35 cellular contexts compared by ENCODE assay signal in genomic region chr5:170787216-170787615, GRCh38. TPM values are rescaled to one million over a fixed set of nuclear protein-coding genes. Genes with fewer than 3 reads are reported as not detected.
"Had no signal": no experiment of that assay in that cellular context is flagged by ENCODE, and none has a peak within 500 bp of the region (broad histone marks: within the 10 kb centered on the region; RNA-seq: fewer than 3 reads in every experiment).

No MANE protein-coding gene starts in this region.

- H3K4me1 Mint-ChIP-seq: activated B cell treated with CpG ODN at 0.5 μM for 24 hours; activated T-helper 17 cell treated with anti-CD3 and anti-CD28 coated beads, Interleukin-2, amount 50 U/mL, for 72 hours; T-cell had no signal

- H3K27ac Mint-ChIP-seq: activated B cell treated with CpG ODN at 0.5 μM for 24 hours; activated CD8-positive, alpha-beta T cell treated with anti-CD3 and anti-CD28 coated beads for 36 hours; activated naive CD8-positive, alpha-beta T cell; activated T-helper 17 cell treated with anti-CD3 and anti-CD28 coated beads, Interleukin-2, amount 50 U/mL, for 72 hours; T-cell; T-helper 1 cell treated with Interleukin-12 subunit alpha and Interleukin-12 subunit beta and Interleukin-4 antibody, amounts not matched to agents 30 μg/mL and 1 μg/mL, for 36 hours had no signal

- H3K27me3 ChIP-seq: brain microvascular endothelial cell, colonic mucosa, esophagus squamous epithelium, gastroesophageal sphincter had no signal

- H3K4me3 Mint-ChIP-seq: activated B cell treated with CpG ODN at 0.5 μM for 24 hours; activated CD8-positive, alpha-beta T cell treated with anti-CD3 and anti-CD28 coated beads for 36 hours; activated naive CD8-positive, alpha-beta T cell; activated T-cell treated with anti-CD3 and anti-CD28 coated beads, Interleukin-2, amount 50 U/mL, for 4 hours; activated T-helper 17 cell treated with anti-CD3 and anti-CD28 coated beads, Interleukin-2, amount 50 U/mL, for 72 hours; T-cell; T-helper 1 cell treated with Interleukin-12 subunit alpha and Interleukin-12 subunit beta and Interleukin-4 antibody, amounts not matched to agents 30 μg/mL and 1 μg/mL, for 36 hours had no signal

- H3K4me1 ChIP-seq: colonic mucosa, gastroesophageal sphincter had no signal

- FAIRE-seq: astrocyte, endometrium, endothelial cell of umbilical vein had no signal

- H3K27me3 Mint-ChIP-seq: activated CD8-positive, alpha-beta T cell treated with anti-CD3 and anti-CD28 coated beads for 36 hours had no signal

- H3K27ac ChIP-seq: brain microvascular endothelial cell, colonic mucosa, epithelial cell of prostate, esophagus squamous epithelium, gastroesophageal sphincter, WERI-Rb-1 had no signal

- H3K36me3 ChIP-seq: brain microvascular endothelial cell, colonic mucosa, esophagus squamous epithelium, gastroesophageal sphincter, WERI-Rb-1 had no signal

- DNase-seq: activated B cell treated with CpG ODN at 0.5 μM for 24 hours; activated CD4-positive, alpha-beta T cell treated with anti-CD3 and anti-CD28 coated beads for 48 hours; activated CD4-positive, alpha-beta T cell treated with anti-CD3 and anti-CD28 coated beads, Interleukin-2, amount 50 U/mL, for 1 hour; activated CD4-positive, alpha-beta T cell treated with anti-CD3 and anti-CD28 coated beads, Interleukin-2, amount 50 U/mL, for 48 hours; activated CD8-positive, alpha-beta memory T cell treated with anti-CD3 and anti-CD28 coated beads for 24 hours; activated CD8-positive, alpha-beta T cell treated with anti-CD3 and anti-CD28 coated beads for 36 hours; activated effector memory CD4-positive, alpha-beta T cell treated with Interleukin-2 at 50 U/mL for 16 hours; activated gamma-delta T cell treated with Interleukin-2 at 50 U/mL for 16 hours; activated naive CD4-positive, alpha-beta T cell treated with anti-CD3 and anti-CD28 coated beads, Interleukin-2, amount 50 U/mL, for 16 hours; activated naive CD4-positive, alpha-beta T cell treated with Interleukin-2 at 50 U/mL for 16 hours; activated T-cell treated with anti-CD3 and anti-CD28 coated beads, Interleukin-2, amount 50 U/mL, for 4 hours; amniotic stem cell; anterior cingulate cortex; brain microvascular endothelial cell; central memory CD4-positive, alpha-beta T cell; cerebellar nuclear complex; colonic mucosa; effector CD8-positive, alpha-beta T cell; esophagus squamous epithelium; foreskin melanocyte; T-cell; T-helper 9 cell; WERI-Rb-1 had no signal

- H3K9me3 ChIP-seq: colonic mucosa, esophagus squamous epithelium, gastroesophageal sphincter had no signal

- H3K4me3 ChIP-seq: colonic mucosa, esophagus squamous epithelium, gastroesophageal sphincter had no signal

- H3K9me3 Mint-ChIP-seq: activated B cell treated with CpG ODN at 0.5 μM for 24 hours; activated CD8-positive, alpha-beta T cell treated with anti-CD3 and anti-CD28 coated beads for 36 hours; activated T-cell treated with anti-CD3 and anti-CD28 coated beads, Interleukin-2, amount 50 U/mL, for 4 hours; activated T-helper 17 cell treated with anti-CD3 and anti-CD28 coated beads, Interleukin-2, amount 50 U/mL, for 72 hours; T-cell; T-helper 1 cell treated with Interleukin-12 subunit alpha and Interleukin-12 subunit beta and Interleukin-4 antibody, amounts not matched to agents 30 μg/mL and 1 μg/mL, for 36 hours had no signal

- ATAC-seq: activated CD4-positive, CD25-positive, alpha-beta regulatory T cell treated with anti-CD3 and anti-CD28 coated beads, Interleukin-2, amount 50 U/mL, for 24 hours; activated CD8-positive, alpha-beta T cell treated with anti-CD3 and anti-CD28 coated beads for 36 hours; activated T-cell treated with anti-CD3 and anti-CD28 coated beads, Interleukin-2, amount 50 U/mL, for 4 hours; activated T-helper 17 cell treated with anti-CD3 and anti-CD28 coated beads, Interleukin-2, amount 50 U/mL, for 72 hours; gastroesophageal sphincter; T-cell had no signal

- H3K36me3 Mint-ChIP-seq: activated naive CD8-positive, alpha-beta T cell; T-cell had no signal

RNA-seq across cellular contexts. Expression of gene GABRP, which starts 3.7 kb away (rescaled TPM):
- total RNA-seq: activated B cell treated with CpG ODN at 0.5 μM for 24 hours; activated CD8-positive, alpha-beta T cell treated with anti-CD3 and anti-CD28 coated beads for 36 hours; activated T-cell treated with anti-CD3 and anti-CD28 coated beads, Interleukin-2, amount 50 U/mL, for 4 hours; activated T-helper 17 cell treated with anti-CD3 and anti-CD28 coated beads, Interleukin-2, amount 50 U/mL, for 72 hours; colonic mucosa; fibroblast of lung; fibroblast of villous mesenchyme; T-helper 2 cell treated with Interferon-gamma antibody and Interleukin-4, amounts not matched to agents 100 ng/mL and 5 ng/mL, for 36 hours had no signal
- polyA plus RNA-seq: fibroblast of lung had no signal
